ENCODE assay signal across 8 cellular contexts in genomic region chr2:157875720-157876065, GRCh38. TPM values are rescaled to one million over a fixed set of nuclear protein-coding genes. Genes with fewer than 3 reads are reported as not detected.
A peak's percentile ranks its signal among the peaks of the same experiment; 100 is the strongest.
DNase-seq lines count a peak whose midpoint lies in the region; ATAC-seq, FAIRE-seq and TF ChIP-seq lines count a peak whose summit lies in the region.

No MANE protein-coding gene starts in this region.

- no peak overlapping the region for H2AK5ac ChIP-seq in H9 (ENCODE audit: insufficient read length, low read length)

- H2BK15ac ChIP-seq in H9 (ENCODE audit: low read depth, low read length), result no peak overlapping the region

- H3K23ac ChIP-seq in H9 (ENCODE audit: insufficient read length, low read depth, low read length), result no peak overlapping the region

- peaks cover 35 to 51% of the 10 kb centered on the region in 2 experiments for H3K4me1 Mint-ChIP-seq in H9

- H3K9me2 ChIP-seq in Loucy (replicated peaks; ENCODE audit: low read depth, low read length), result no peaks in the 10 kb centered on the region

- no peak overlapping the region for H3T11ph ChIP-seq in H9 (ENCODE audit: low read length)

- H2BK12ac ChIP-seq in H9 (ENCODE audit: insufficient read length, low read depth, low read length), result no peak overlapping the region

- H3K36me3 ChIP-seq in Loucy (ENCODE audit: insufficient read depth, low read length), result no peaks in the 10 kb centered on the region
- H3K36me3 ChIP-seq in cardiac muscle cell, result no peaks in the 10 kb centered on the region

- peaks cover 2% of the 10 kb centered on the region; the same call in 1 of the 2 replicates for H3K27me3 Mint-ChIP-seq in H9 (ENCODE audit: low read depth)

- H3K9me3 Mint-ChIP-seq in H9, result no peaks in the 10 kb centered on the region; a peak in 1 of 5 replicates

- no peak overlapping the region for H4K8ac ChIP-seq in H9 (replicated peaks; ENCODE audit: insufficient read length, low read depth, low read length)

- peak overlapping the region; percentile 91 to 97 for H3K4me3 Mint-ChIP-seq in H9

- H4K91ac ChIP-seq in H9 (ENCODE audit: insufficient read length, low read depth, low read length), result no peak overlapping the region

- H3K9me3 ChIP-seq in H9 (ENCODE audit: control insufficient read depth, low read depth, low read length), result no peaks in the 10 kb centered on the region
- no peaks in the 10 kb centered on the region for H3K9me3 ChIP-seq in Loucy (ENCODE audit: insufficient read depth, low read depth, low read length)
- no peaks in the 10 kb centered on the region for H3K9me3 ChIP-seq in cardiac muscle cell (ENCODE audit: low read depth)

- no peak overlapping the region for H3K56ac ChIP-seq in H9 (ENCODE audit: insufficient read length, low read depth, low read length)

- H3K79me1 ChIP-seq in H9 (ENCODE audit: insufficient read depth, low read depth, low read length, poor library complexity, severe bottlenecking), result no peaks in the 10 kb centered on the region

- H4K20me1 ChIP-seq in H9 (ENCODE audit: control insufficient read depth, insufficient read depth, insufficient read length), result no peaks in the 10 kb centered on the region
- H4K20me1 ChIP-seq in Loucy (ENCODE audit: insufficient read depth, low read length, poor library complexity, severe bottlenecking), result no peaks in the 10 kb centered on the region

- H4K5ac ChIP-seq in H9 (ENCODE audit: insufficient read length, low read depth, low read length), result no peak overlapping the region

- H3K27me3 ChIP-seq in H9 (ENCODE audit: insufficient read depth, low read length) (no peaks in the 10 kb centered on the region), Loucy (ENCODE audit: insufficient read depth, low read length, poor library complexity, severe bottlenecking) (no peaks in the 10 kb centered on the region), cardiac muscle cell (peaks cover 3% of the 10 kb centered on the region)

- H2AFZ ChIP-seq in H9 (ENCODE audit: low read length) (no peak overlapping the region), Loucy (ENCODE audit: low read length) (peak overlapping the region; percentile 93)

- H3K4me2 ChIP-seq in H9 (ENCODE audit: insufficient read depth, insufficient read length, low read length) (peak overlapping the region; percentile 91), Loucy (ENCODE audit: low read depth, low read length, poor library complexity, severe bottlenecking) (peak overlapping the region; percentile 97)

- no peaks in the 10 kb centered on the region for H3F3A ChIP-seq in Loucy (ENCODE audit: low read depth)

- no peak overlapping the region for H3K4ac ChIP-seq in H9 (ENCODE audit: low read depth, low read length)

- H3K23me2 ChIP-seq in H9 (ENCODE audit: insufficient read length, low read depth, low read length, poor library complexity, severe bottlenecking), result peaks cover 6% of the 10 kb centered on the region

- H3K36me3 Mint-ChIP-seq in H9 (ENCODE audit: insufficient read depth in 1 of 3, low read depth in 3 of 3), result no peaks in the 10 kb centered on the region; a peak in 1 of 7 replicates

- peak; percentile 13 for ATAC-seq in GM18499 (IDR thresholded peaks at IDR 0.05; ENCODE audit: insufficient read depth, unreplicated experiment)

- no CpG with 5 or more reads among the region's 49 CpGs for WGBS in H9 (ENCODE audit: extremely low coverage, insufficient read length, low lambda C conversion rate)

- no peak for TF ChIP-seq CTCF in H9 (conservative IDR thresholded peaks at IDR 0.05)
- TF ChIP-seq CTCF in Loucy (conservative IDR thresholded peaks at IDR 0.05; ENCODE audit: low read length), result no peak
- TF ChIP-seq CTCF in cardiac muscle cell (IDR thresholded peaks at IDR 0.05; ENCODE audit: low read depth, low read length), result no peak
- TF ChIP-seq CTCF in retinal pigment epithelial cell (conservative IDR thresholded peaks at IDR 0.05; ENCODE audit: low read depth, low read length), result no peak

- H3K79me2 ChIP-seq in H9 (ENCODE audit: insufficient read depth, low read length), result peaks cover 7% of the 10 kb centered on the region; the same call in 1 of the 2 replicates
- no peaks in the 10 kb centered on the region; the same call in 1 of the 2 replicates for H3K79me2 ChIP-seq in Loucy (ENCODE audit: insufficient read depth, low read length)

- no peak overlapping the region for H2BK5ac ChIP-seq in H9 (ENCODE audit: insufficient read length, low read length)

- H3K27ac ChIP-seq in H9 (ENCODE audit: insufficient read length, low read depth, low read length) (no peak overlapping the region), cardiac muscle cell (peak overlapping the region; percentile 79)

- peak overlapping the region; percentile 78 for H3K4me3 ChIP-seq in Loucy (ENCODE audit: low read length, poor library complexity, severe bottlenecking)
- peak overlapping the region; percentile 99 for H3K4me3 ChIP-seq in cardiac muscle cell
- peak overlapping the region; percentile 82 for H3K4me3 ChIP-seq in retinal pigment epithelial cell (ENCODE audit: low read length)

- H3K9ac ChIP-seq in H9 (ENCODE audit: extremely low read depth, insufficient read length, low read length), result peak overlapping the region; percentile 73
- peak overlapping the region; percentile 68 for H3K9ac ChIP-seq in Loucy (ENCODE audit: low read depth, low read length, poor library complexity, severe bottlenecking)

- no peak for FAIRE-seq in GM12892 (lab: Jason Lieb, UNC)

- H2BK20ac ChIP-seq in H9 (ENCODE audit: low read depth, low read length, poor library complexity, severe bottlenecking), result no peak overlapping the region

- H3K18ac ChIP-seq in H9 (ENCODE audit: insufficient read length, low read depth, low read length), result no peak overlapping the region

- H2BK120ac ChIP-seq in H9 (ENCODE audit: low read depth, low read length, poor library complexity, severe bottlenecking), result no peak overlapping the region

- no peak for DNase-seq in H9
- DNase-seq in activated gamma-delta T cell treated with anti-CD3 and anti-CD28 coated beads, Interleukin-2, amount 50 U/mL, for 16 hours (ENCODE audit: low read depth), result peak; percentile 38
- peak in 1 of 2 donors; percentile 76 for DNase-seq in cardiac muscle cell (ENCODE audit: low read depth in 1 of 2, low spot score in 1 of 2)
- no peak for DNase-seq in retinal pigment epithelial cell (ENCODE audit: low read depth)
- no peak for DNase-seq in OCI-M2 (lab: John Stamatoyannopoulos, UW; ENCODE audit: unreplicated experiment)
- DNase-seq in GM12892 (ENCODE audit: insufficient read length), result no peak

- no peak overlapping the region for H3K27ac Mint-ChIP-seq in H9

- H3K14ac ChIP-seq in H9 (ENCODE audit: insufficient read depth, low read length), result 0 out of 2 replicates have a peak overlapping the region, but pooled peaks have one; percentile 42

- TF ChIP-seq POLR2A in GM12892 (IDR thresholded peaks at IDR 0.05; ENCODE audit: low read depth, low read length), result no peak

- peaks cover 3% of the 10 kb centered on the region; the same call in 1 of the 2 replicates for H3K4me1 ChIP-seq in H9 (ENCODE audit: insufficient read depth, low read length)
- peaks cover 36% of the 10 kb centered on the region for H3K4me1 ChIP-seq in Loucy (ENCODE audit: insufficient read depth, low read length, poor library complexity, severe bottlenecking)
- peaks cover 18% of the 10 kb centered on the region for H3K4me1 ChIP-seq in cardiac muscle cell (ENCODE audit: low read depth)

RNA-seq across cellular contexts. Expression of gene ACVR1, which starts 0.4 kb away (rescaled TPM):
- total RNA-seq in H9 (2021) (21.2 and 25.1 TPM in 2 replicates), cardiac muscle cell (6.1 and 7.5 TPM in 2 replicates)
- 9.0 and 12.9 TPM in 2 replicates for polyA plus RNA-seq in cardiac muscle cell
- not detected for polyA plus RNA-seq in GM12892 (2012; ENCODE audit: missing spikeins)
